ENCODE assay signal across 16 cellular contexts in the genomic region with DNA sequence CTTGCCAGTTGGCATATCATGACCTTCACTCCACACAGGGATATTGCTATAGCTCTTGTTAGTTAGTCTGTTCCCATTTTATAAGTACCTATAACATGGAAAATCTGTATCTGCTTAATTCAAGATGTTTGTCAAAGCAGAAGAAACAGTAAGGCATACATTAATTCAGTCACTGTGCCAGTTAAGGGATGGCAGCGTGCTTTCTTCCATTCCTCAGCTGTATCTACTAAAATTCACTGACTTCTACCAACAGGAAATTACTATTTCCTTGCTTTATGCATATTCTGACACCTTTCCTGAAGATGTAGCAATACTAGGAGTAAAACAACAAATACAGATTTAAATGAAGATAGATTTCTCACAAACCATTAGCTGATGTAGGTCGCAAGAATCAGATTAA. TPM values are rescaled to one million over a fixed set of nuclear protein-coding genes. Genes with fewer than 3 reads are reported as not detected.
DNase-seq lines count a peak whose midpoint lies in the region; ATAC-seq and TF ChIP-seq lines count a peak whose summit lies in the region.
"Had no signal": no experiment of that assay in that cellular context is flagged by ENCODE, and none has a peak within 500 bp of the region (broad histone marks: within the 10 kb centered on the region; RNA-seq: fewer than 3 reads in every experiment).

No MANE protein-coding gene starts in this region.

- H2AFZ ChIP-seq in ACC112 (ENCODE audit: low read length, unreplicated experiment) (no peak overlapping the region), IMR-90 (replicated peaks; ENCODE audit: low read length, poor library complexity) (no peak overlapping the region), PC-3 (ENCODE audit: low read length) (no peak overlapping the region)

- no peak overlapping the region; the same call in 1 of the 2 replicates for H2BK20ac ChIP-seq in IMR-90 (ENCODE audit: low read depth, low read length)

- H3K9me1 ChIP-seq in IMR-90 (ENCODE audit: insufficient read depth, low read length), result peaks cover 8% of the 10 kb centered on the region; the same call in 1 of the 2 replicates

- peaks cover 2 to 23% of the 10 kb centered on the region in 2 experiments for H3K79me1 ChIP-seq in IMR-90 (ENCODE audit: low read depth in 1 of 2, low read length in 2 of 2)

- no peak overlapping the region for H2AK9ac ChIP-seq in IMR-90 (replicated peaks; ENCODE audit: low read depth, low read length, poor library complexity)

- H2BK15ac ChIP-seq in IMR-90 (ENCODE audit: low read depth, low read length), result no peak overlapping the region

- peak overlapping the region; percentile 70 for H3K4me3 Mint-ChIP-seq in T-helper 17 cell
- H3K4me3 Mint-ChIP-seq in endothelial cell (ENCODE audit: unreplicated experiment), result peak overlapping the region; percentile 59

- H3K79me2 ChIP-seq in ACC112 (ENCODE audit: control insufficient read depth, insufficient read depth, low read length, unreplicated experiment) (peaks cover under 1% of the 10 kb centered on the region), PC-3 (ENCODE audit: low read length) (no peaks in the 10 kb centered on the region)

- no TSS peak for BruUV-seq in IMR-90 (replicated peaks; lab: Mats Ljungman, UMichigan)
- no TSS peak for BruUV-seq in PC-3 (replicated peaks; lab: Mats Ljungman, UMichigan)

- H3K4me1 Mint-ChIP-seq in T-helper 17 cell (peaks cover 17% of the 10 kb centered on the region), endothelial cell (ENCODE audit: unreplicated experiment) (peaks cover 31% of the 10 kb centered on the region)

- no peaks in the 10 kb centered on the region for H3K9me3 ChIP-seq in IMR-90 (ENCODE audit: control insufficient read depth, insufficient read depth, low read length)
- no peaks in the 10 kb centered on the region for H3K9me3 ChIP-seq in T-helper 17 cell (ENCODE audit: control insufficient read depth, low read length, poor library complexity, severe bottlenecking)
- H3K9me3 ChIP-seq in PC-3 (ENCODE audit: low read length), result no peaks in the 10 kb centered on the region
- peaks cover 0 to 2% of the 10 kb centered on the region in 2 donors for H3K9me3 ChIP-seq in left lung
- H3K9me3 ChIP-seq: A549 had no signal

- no peak for TF ChIP-seq RAD21 in IMR-90 (IDR thresholded peaks at IDR 0.05; ENCODE audit: low read length)

- H3K27ac ChIP-seq in ACC112 (ENCODE audit: low read depth, low read length), result peak overlapping the region; percentile 41
- no peak overlapping the region for H3K27ac ChIP-seq in IMR-90 (ENCODE audit: insufficient read depth, low read length)
- H3K27ac ChIP-seq in PC-3 (ENCODE audit: low read length), result no peak overlapping the region
- no peak overlapping the region for H3K27ac ChIP-seq in left lung
- H3K27ac ChIP-seq: A549 had no signal

- H3F3A ChIP-seq in PC-3 (ENCODE audit: low read length, unreplicated experiment), result no peaks in the 10 kb centered on the region

- H2BK120ac ChIP-seq in IMR-90 (ENCODE audit: low read depth, low read length), result no peak overlapping the region

- H2AK5ac ChIP-seq in IMR-90 (ENCODE audit: low read depth, low read length), result no peak overlapping the region; the same call in 1 of the 2 replicates

- DNase-seq in IMR-90 (no peak), T-helper 17 cell (no peak), endothelial cell (ENCODE audit: low spot score) (no peak), PC-3 (no peak), left lung (no peak), ACHN (no peak), left lobe of liver (ENCODE audit: low spot score) (no peak)
- DNase-seq: CD8-positive, alpha-beta T cell; DMS 273 treated with DMSO at 0.1 percent for 48 hours; NCI-H1436; NCI-H2029 treated with DMSO at 0.1 percent for 48 hours; NCI-H524; RPMI8226 had no signal

- peaks cover 26% of the 10 kb centered on the region for H3K4me1 ChIP-seq in ACC112 (ENCODE audit: control insufficient read depth, insufficient read depth, low read length, unreplicated experiment)
- H3K4me1 ChIP-seq in IMR-90 (ENCODE audit: control insufficient read depth, insufficient read depth, low read length), result peaks cover 18% of the 10 kb centered on the region
- no peaks in the 10 kb centered on the region for H3K4me1 ChIP-seq in PC-3 (ENCODE audit: insufficient read depth, low read length)
- peaks cover 0 to 17% of the 10 kb centered on the region in 2 donors for H3K4me1 ChIP-seq in left lung
- H3K4me1 ChIP-seq: A549 had no signal

- H4K8ac ChIP-seq in IMR-90 (ENCODE audit: low read depth in 2 of 2, low read length in 2 of 2), result no peak overlapping the region

- H4K5ac ChIP-seq in IMR-90 (ENCODE audit: low read depth, low read length), result no peak overlapping the region

- no peak overlapping the region for H3K27ac Mint-ChIP-seq in T-helper 17 cell
- peak overlapping the region; percentile 93 for H3K27ac Mint-ChIP-seq in endothelial cell (ENCODE audit: unreplicated experiment)
- H3K27ac Mint-ChIP-seq: CD8-positive, alpha-beta T cell had no signal

- H3K4me3 ChIP-seq in ACC112 (ENCODE audit: low read depth, low read length) (peak overlapping the region; percentile 37; the same call in 1 of the 2 replicates), IMR-90 (ENCODE audit: insufficient read depth, low read depth, low read length) (no peak overlapping the region), PC-3 (ENCODE audit: low read length) (no peak overlapping the region), left lung (no peak overlapping the region)
- H3K4me3 ChIP-seq: A549 had no signal

- CTCF ChIA-PET in IMR-90 (lab: Yijun Ruan, JAX), result interaction anchor here (0.8 kb wide), 1 partner anchor 198 kb away, joined by 3 read pairs; no protein-coding TSS in a partner anchor
- CTCF ChIA-PET in PC-3 (lab: Charles Lee), result no interaction called here

- POLR2A ChIA-PET in IMR-90 (lab: Charles Lee; ENCODE audit: unreplicated experiment) (no interaction called here), PC-3 (lab: Charles Lee; ENCODE audit: unreplicated experiment) (no interaction called here)

- no peaks in the 10 kb centered on the region for H3K9me3 Mint-ChIP-seq in endothelial cell (ENCODE audit: unreplicated experiment)
- H3K9me3 Mint-ChIP-seq: CD8-positive, alpha-beta T cell had no signal

- ATAC-seq in IMR-90 (ENCODE audit: low read depth), result no peak
- ATAC-seq in T-helper 17 cell, result no peak
- no peak for ATAC-seq in PC-3
- ATAC-seq in left lung, result no peak
- no peak for ATAC-seq in left lobe of liver
- ATAC-seq: A549; CD8-positive, alpha-beta T cell had no signal

- H4K20me1 ChIP-seq in IMR-90 (ENCODE audit: insufficient read depth, low read length) (peaks cover 8% of the 10 kb centered on the region; the same call in 1 of the 2 replicates), PC-3 (ENCODE audit: low read length) (no peaks in the 10 kb centered on the region)

- TF ChIP-seq CTCF in IMR-90 (conservative IDR thresholded peaks at IDR 0.05; ENCODE audit: low read depth, low read length) (no peak), endothelial cell (IDR thresholded peaks at IDR 0.05; ENCODE audit: unreplicated experiment) (no peak), PC-3 (conservative IDR thresholded peaks at IDR 0.05; ENCODE audit: low read depth, low read length) (no peak), left lung (IDR thresholded peaks at IDR 0.05) (no peak)

- H3K14ac ChIP-seq in IMR-90 (replicated peaks; ENCODE audit: low read depth, low read length), result no peak overlapping the region

- in situ Hi-C loops in IMR-90 (cut with MboI; ENCODE audit: low sequenced_read_pairs) (no loop called here), ACHN (cut with HindIII; ENCODE audit: low pct_ligation_motif_present, low pct_unique_long_range_greater_than_20kb, low sequenced_read_pairs) (no loop called here)

- WGBS in IMR-90 (ENCODE audit: extremely low coverage in 2 of 2, insufficient read length in 1 of 2), 2 experiments, result no CpG with 5 or more reads among the region's 2 CpGs

- H2BK5ac ChIP-seq in IMR-90 (ENCODE audit: low read depth, low read length, poor library complexity, severe bottlenecking), result no peak overlapping the region

- intact Hi-C loops in IMR-90 (cut with micrococcal nuclease), result no loop called here
- intact Hi-C loops in PC-3 (cut with micrococcal nuclease), result no loop called here
- intact Hi-C loops in left lung (cut with DNase I), result no loop called here

- H3K27me3 Mint-ChIP-seq in T-helper 17 cell (peaks cover 26% of the 10 kb centered on the region), endothelial cell (ENCODE audit: unreplicated experiment) (peaks cover 3% of the 10 kb centered on the region)

- no peak overlapping the region for H3K9ac ChIP-seq in IMR-90 (ENCODE audit: low read depth, low read length)
- H3K9ac ChIP-seq in PC-3 (ENCODE audit: low read length), result no peak overlapping the region

- TF ChIP-seq POLR2A in IMR-90 (IDR thresholded peaks at IDR 0.05; ENCODE audit: low read depth, low read length), result no peak

- no peak overlapping the region for H4K91ac ChIP-seq in IMR-90 (ENCODE audit: insufficient read depth, low read depth, low read length)

- no peaks in the 10 kb centered on the region for H3K36me3 ChIP-seq in ACC112 (ENCODE audit: insufficient read depth, low read length)
- H3K36me3 ChIP-seq in IMR-90 (ENCODE audit: control insufficient read depth, insufficient read depth, low read length), result no peaks in the 10 kb centered on the region; the same call in 1 of the 2 replicates
- no peaks in the 10 kb centered on the region for H3K36me3 ChIP-seq in PC-3 (ENCODE audit: low read depth, low read length)
- no peaks in the 10 kb centered on the region for H3K36me3 ChIP-seq in left lung

- no peaks in the 10 kb centered on the region for H3K9me2 ChIP-seq in PC-3 (replicated peaks; ENCODE audit: low read length)

- no peak overlapping the region for H3K56ac ChIP-seq in IMR-90 (ENCODE audit: extremely low read depth, insufficient read depth, low read length)

- H3K18ac ChIP-seq in IMR-90 (ENCODE audit: low read depth, low read length), result no peak overlapping the region

- H3K4me2 ChIP-seq in IMR-90 (ENCODE audit: low read depth, low read length), result no peak overlapping the region
- no peak overlapping the region for H3K4me2 ChIP-seq in PC-3 (ENCODE audit: low read length)
- H3K4me2 ChIP-seq: A549 had no signal

- dilution Hi-C loops in IMR-90 (cut with HindIII; ENCODE audit: low sequenced_read_pairs, unreplicated experiment), result no loop called here

- H3K4ac ChIP-seq in IMR-90 (ENCODE audit: low read depth, low read length), result no peak overlapping the region; the same call in 1 of the 2 replicates

- H3K23ac ChIP-seq in IMR-90 (ENCODE audit: low read depth, low read length), result peak overlapping the region; percentile 43; the same call in 1 of the 2 replicates

- peaks cover 2% of the 10 kb centered on the region for H3K36me3 Mint-ChIP-seq in T-helper 17 cell (ENCODE audit: low read depth)
- H3K36me3 Mint-ChIP-seq in endothelial cell (ENCODE audit: low read depth, unreplicated experiment), result no peaks in the 10 kb centered on the region
- H3K36me3 Mint-ChIP-seq: CD8-positive, alpha-beta T cell had no signal

- H3K27me3 ChIP-seq in ACC112 (ENCODE audit: insufficient read depth, low read length), result no peaks in the 10 kb centered on the region
- H3K27me3 ChIP-seq in IMR-90 (ENCODE audit: control insufficient read depth, insufficient read depth, low read length), result no peaks in the 10 kb centered on the region
- peaks cover 7% of the 10 kb centered on the region; the same call in 1 of the 2 replicates for H3K27me3 ChIP-seq in PC-3 (ENCODE audit: low read length)
- peaks cover 0 to 17% of the 10 kb centered on the region in 2 donors for H3K27me3 ChIP-seq in left lung

RNA-seq across cellular contexts. Expression of gene RNF152, which starts 59.9 kb away (rescaled TPM):
- total RNA-seq in IMR-90 (2012; rRNA removed), result 18.5 and 18.9 TPM in 2 replicates
- 7.5 and 8.3 TPM in 2 replicates for polyA plus RNA-seq in IMR-90 (2012; rRNA removed)
- polyA plus RNA-seq in IMR-90 (2012; cell fraction: cytosol; rRNA removed), result 3.1 and 9.0 TPM in 2 replicates
- polyA plus RNA-seq in IMR-90 (2012; cell fraction: nucleus; rRNA removed; ENCODE audit: low replicate concordance), result 5.7 and 10.6 TPM in 2 replicates
- 1 to 10 TPM in 1 of 2 donors, under 1 TPM in 1; 0.18 to 2.1 TPM for total RNA-seq in T-helper 17 cell
- total RNA-seq in endothelial cell (ENCODE audit: unreplicated experiment), result 4.1 TPM
- 2.0 and 2.8 TPM in 2 replicates for total RNA-seq in PC-3 (2014; rRNA removed)
- total RNA-seq in left lung, result 10 to 100 TPM; 11.0 to 15.5 TPM
- total RNA-seq in left lobe of liver, result 102 TPM
- total RNA-seq: OCI-LY7 had no signal
